8 cellular contexts compared by ENCODE assay signal in genomic region chr1:151593651-151594625, GRCh38. TPM values are rescaled to one million over a fixed set of nuclear protein-coding genes. Genes with fewer than 3 reads are reported as not detected.
A peak's percentile ranks its signal among the peaks of the same experiment; 100 is the strongest.
DNase-seq lines count a peak whose midpoint lies in the region; ATAC-seq and TF ChIP-seq lines count a peak whose summit lies in the region.

No MANE protein-coding gene starts in this region.

- TF ChIP-seq CTCF in GM12872 (IDR thresholded peaks at IDR 0.05; ENCODE audit: insufficient read depth, low read depth, low read length) (peak; percentile 96), progenitor cell of endocrine pancreas (IDR thresholded peaks at IDR 0.05; ENCODE audit: unreplicated experiment) (peak; percentile 98), vagina (IDR thresholded peaks at IDR 0.05) (peak; percentile 61 to 84 (median 75))

- H3K36me3 ChIP-seq in SK-N-MC (ENCODE audit: insufficient read depth, low read length) (no peaks in the 10 kb centered on the region), vagina (no peaks in the 10 kb centered on the region)

- H3K9ac ChIP-seq in SK-N-MC (ENCODE audit: insufficient read length): no peak overlapping the region

- H3K4me1 ChIP-seq in vagina: no peaks in the 10 kb centered on the region

- no peaks in the 10 kb centered on the region for H3K27me3 ChIP-seq in vagina

- H3K4me3 Mint-ChIP-seq in progenitor cell of endocrine pancreas (ENCODE audit: low read depth): peak overlapping the region; percentile 58

- peaks cover 5% of the 10 kb centered on the region for H3K36me3 Mint-ChIP-seq in progenitor cell of endocrine pancreas (ENCODE audit: insufficient read depth)

- H3K9me3 ChIP-seq in SK-N-MC (ENCODE audit: low read depth, low read length) (no peaks in the 10 kb centered on the region), vagina (no peaks in the 10 kb centered on the region)

- peaks cover 20% of the 10 kb centered on the region for H3K4me1 Mint-ChIP-seq in progenitor cell of endocrine pancreas (ENCODE audit: low read depth)

- peaks cover 14% of the 10 kb centered on the region for H3K9me3 Mint-ChIP-seq in progenitor cell of endocrine pancreas (ENCODE audit: low read depth)

- DNase-seq in M059J (ENCODE audit: low read depth): peak; percentile 60
- DNase-seq in SK-N-MC (ENCODE audit: low read depth, low spot score): no peak
- peak; percentile 88 for DNase-seq in activated naive CD4-positive, alpha-beta T cell treated with anti-CD3 and anti-CD28 coated beads, Interleukin-2, amount 50 U/mL, for 16 hours
- peak; percentile 91 for DNase-seq in cardiac septum (ENCODE audit: low spot score)
- peak; percentile 76 for DNase-seq in progenitor cell of endocrine pancreas (ENCODE audit: low spot score, unreplicated experiment)
- no peak for DNase-seq in vagina (ENCODE audit: extremely low spot score in 2 of 2)

- intact Hi-C loops in cardiac septum (cut with DNase I) (loop anchor here (2.0 to 10.0 kb wide), 3 partner anchors 141 to 243 kb away; partner anchors contain the start of gene C2CD4D), vagina (cut with DNase I) (loop anchor here (5.0 kb wide), 1 partner anchor 138 kb away; no protein-coding TSS in a partner anchor)

- H3K27me3 Mint-ChIP-seq in progenitor cell of endocrine pancreas: peaks cover 13% of the 10 kb centered on the region

- ATAC-seq in HG03342 (IDR thresholded peaks at IDR 0.05; ENCODE audit: unreplicated experiment): no peak

- H3K27ac ChIP-seq in SK-N-MC: no peak overlapping the region
- H3K27ac ChIP-seq in vagina: no peak overlapping the region

- peak overlapping the region; percentile 46 for H3K27ac Mint-ChIP-seq in progenitor cell of endocrine pancreas

- peak overlapping the region; percentile 45 for H3K4me3 ChIP-seq in SK-N-MC
- H3K4me3 ChIP-seq in vagina: no peak overlapping the region

- no peak for TF ChIP-seq POLR2A in vagina (IDR thresholded peaks at IDR 0.05)

RNA-seq across cellular contexts. Expression of gene SNX27, which starts 17.9 kb away (rescaled TPM):
- 22.4 and 29.1 TPM in 2 replicates for total RNA-seq in M059J (2014; rRNA removed; shearing (Covaris generic))
- total RNA-seq in cardiac septum (33.5 TPM), progenitor cell of endocrine pancreas (50.0 and 50.3 TPM in 2 replicates), vagina (50.6 TPM)

RNA-seq across cellular contexts. Expression of gene TUFT1, which starts 53.8 kb away (rescaled TPM):
- 13.2 and 21.1 TPM in 2 replicates for total RNA-seq in M059J (2014; rRNA removed; shearing (Covaris generic))
- total RNA-seq in cardiac septum (4.3 TPM), progenitor cell of endocrine pancreas (12.5 and 14.4 TPM in 2 replicates), vagina (16.0 TPM)

Comparison
In these comparisons a context has a peak if more than half of its experiments do, and no peak if none do; other contexts are left out.
1. DNase-seq: peak in M059J (single experiment), activated naive CD4-positive, alpha-beta T cell treated with anti-CD3 and anti-CD28 coated beads, Interleukin-2, amount 50 U/mL, for 16 hours (single experiment), cardiac septum (single experiment) and progenitor cell of endocrine pancreas (single experiment); none in SK-N-MC (single experiment) and vagina (0 of 2).
2. Peak in every context shown above with its lines, with median percentiles within 50 percentile points of each other: CTCF ChIP-seq.